ENCODE assay signal across 21 cellular contexts in genomic region chr5:72477176-72477575, GRCh38. TPM values are rescaled to one million over a fixed set of nuclear protein-coding genes. Genes with fewer than 3 reads are reported as not detected.
DNase-seq lines count a peak whose midpoint lies in the region; ATAC-seq and TF ChIP-seq lines count a peak whose summit lies in the region.
"Had no signal": no experiment of that assay in that cellular context is flagged by ENCODE, and none has a peak within 500 bp of the region (broad histone marks: within the 10 kb centered on the region; RNA-seq: fewer than 3 reads in every experiment).

No MANE protein-coding gene starts in this region.

- peak overlapping the region in 1 of 2 experiments; percentile 50; a peak in 1 of 4 replicates for H3K27ac ChIP-seq in SK-N-SH (ENCODE audit: low read depth in 2 of 2, low read length in 1 of 2)
- H3K27ac ChIP-seq in foreskin keratinocyte: no peak overlapping the region
- no peak overlapping the region for H3K27ac ChIP-seq in adrenal gland
- no peak overlapping the region for H3K27ac ChIP-seq in effector memory CD4-positive, alpha-beta T cell (ENCODE audit: insufficient read depth, low read length, poor library complexity, severe bottlenecking)
- H3K27ac ChIP-seq: BLaER1, SJSA1 had no signal

- no peak overlapping the region for H3K4me2 ChIP-seq in SK-N-SH
- H3K4me2 ChIP-seq: BLaER1 had no signal

- no peak overlapping the region for H3K9ac ChIP-seq in SK-N-SH
- H3K9ac ChIP-seq: BLaER1 had no signal

- H3K79me2 ChIP-seq in SK-N-SH (ENCODE audit: insufficient read depth): no peaks in the 10 kb centered on the region

- H4K20me1 ChIP-seq in SK-N-SH (ENCODE audit: insufficient read depth): no peaks in the 10 kb centered on the region
- H4K20me1 ChIP-seq: BLaER1 had no signal

- no peak for TF ChIP-seq POLR2A in adrenal gland (IDR thresholded peaks at IDR 0.05)

- no peaks in the 10 kb centered on the region for H3F3A ChIP-seq in SK-N-SH (replicated peaks; ENCODE audit: insufficient read depth)

- TF ChIP-seq CTCF in SK-N-SH (IDR thresholded peaks at IDR 0.05) (no peak), endothelial cell (IDR thresholded peaks at IDR 0.05; ENCODE audit: unreplicated experiment) (no peak), foreskin keratinocyte (conservative IDR thresholded peaks at IDR 0.05) (no peak), adrenal gland (IDR thresholded peaks at IDR 0.05) (no peak)

- DNase-seq in NCI-H2029 (lab: John Stamatoyannopoulos, UW): peak; percentile 16
- DNase-seq in SK-N-SH: no peak
- DNase-seq in endothelial cell (ENCODE audit: low spot score): no peak
- no peak for DNase-seq in foreskin keratinocyte
- DNase-seq in GDM1 (lab: John Stamatoyannopoulos, UW): no peak
- no peak for DNase-seq in adrenal gland
- no peak for DNase-seq in effector memory CD4-positive, alpha-beta T cell
- DNase-seq: ACHN; CD4-positive, alpha-beta T cell; COR-L47; DMS79 treated with DMSO at 0.1 percent for 48 hours; Kasumi-1; NCI-H1694; NCI-H510A treated with DMSO at 0.1 percent for 48 hours; NCI-H748 treated with DMSO at 0.1 percent for 48 hours; SW 1271 had no signal

- H3K27me3 ChIP-seq in SK-N-SH (ENCODE audit: insufficient read depth) (no peaks in the 10 kb centered on the region), foreskin keratinocyte (no peaks in the 10 kb centered on the region), adrenal gland (no peaks in the 10 kb centered on the region)
- H3K27me3 ChIP-seq in effector memory CD4-positive, alpha-beta T cell (replicated peaks; ENCODE audit: control insufficient read depth, insufficient read depth, low read length, poor library complexity, severe bottlenecking): no peaks in the 10 kb centered on the region
- H3K27me3 ChIP-seq: BLaER1, SJSA1 had no signal

- no peaks in the 10 kb centered on the region for H3K9me3 Mint-ChIP-seq in endothelial cell (ENCODE audit: unreplicated experiment)
- H3K9me3 Mint-ChIP-seq: CD4-positive, alpha-beta T cell had no signal

- intact Hi-C loops in adrenal gland (cut with DNase I): no loop called here

- no peaks in the 10 kb centered on the region for H3K9me2 ChIP-seq in SK-N-SH

- H3K4me3 Mint-ChIP-seq in endothelial cell (ENCODE audit: unreplicated experiment): peak overlapping the region; percentile 9
- H3K4me3 Mint-ChIP-seq: CD4-positive, alpha-beta T cell had no signal

- H3K4me3 ChIP-seq in SK-N-SH (ENCODE audit: low read depth in 2 of 2, low read length in 1 of 2) (no peak overlapping the region), adrenal gland (no peak overlapping the region)
- H3K4me3 ChIP-seq in effector memory CD4-positive, alpha-beta T cell (ENCODE audit: insufficient read depth, low read depth, low read length, poor library complexity, severe bottlenecking): no peak overlapping the region
- H3K4me3 ChIP-seq: BLaER1, SJSA1 had no signal

- TF ChIP-seq RAD21 in SK-N-SH (IDR thresholded peaks at IDR 0.05; ENCODE audit: low read length): no peak

- TF ChIP-seq EP300 in SK-N-SH (IDR thresholded peaks at IDR 0.05; ENCODE audit: borderline replicate concordance in 1 of 2, low read depth in 1 of 2, low read length in 1 of 2): no peak

- CTCF ChIA-PET in SK-N-SH (lab: Yijun Ruan, JAX): interaction anchor here (0.8 to 1.0 kb wide), 3 partner anchors 12 to 121 kb away, joined by 3 read pairs; no protein-coding TSS in a partner anchor

- ATAC-seq in foreskin keratinocyte: no peak
- ATAC-seq: Right ventricle myocardium inferior had no signal

- no peak overlapping the region for H2AFZ ChIP-seq in SK-N-SH (ENCODE audit: low read depth)

- POLR2A ChIA-PET in SK-N-SH (lab: Yijun Ruan, JAX): no interaction called here

- H3K36me3 Mint-ChIP-seq in endothelial cell (ENCODE audit: low read depth, unreplicated experiment): peaks cover 25% of the 10 kb centered on the region

- H3K27me3 Mint-ChIP-seq in endothelial cell (ENCODE audit: unreplicated experiment): peaks cover 3% of the 10 kb centered on the region

- peaks cover 4% of the 10 kb centered on the region for H3K4me1 Mint-ChIP-seq in endothelial cell (ENCODE audit: unreplicated experiment)

- no peaks in the 10 kb centered on the region for H3K4me1 ChIP-seq in SK-N-SH (ENCODE audit: control insufficient read depth in 1 of 2, insufficient read depth in 2 of 2, low read depth in 1 of 2, low read length in 1 of 2)
- H3K4me1 ChIP-seq in foreskin keratinocyte: no peaks in the 10 kb centered on the region
- peaks cover 0 to 10% of the 10 kb centered on the region in 2 donors for H3K4me1 ChIP-seq in adrenal gland (replicated peaks in 1 of 2)
- no peaks in the 10 kb centered on the region for H3K4me1 ChIP-seq in effector memory CD4-positive, alpha-beta T cell (ENCODE audit: control insufficient read depth, insufficient read depth, low read length, poor library complexity, severe bottlenecking)

- H3K9me3 ChIP-seq in SK-N-SH (no peaks in the 10 kb centered on the region), adrenal gland (replicated peaks in 1 of 3) (no peaks in the 10 kb centered on the region)
- no peaks in the 10 kb centered on the region for H3K9me3 ChIP-seq in effector memory CD4-positive, alpha-beta T cell (ENCODE audit: control insufficient read depth, low read length)
- H3K9me3 ChIP-seq: BLaER1, SJSA1 had no signal

- no peak overlapping the region for H3K27ac Mint-ChIP-seq in endothelial cell (ENCODE audit: unreplicated experiment)
- H3K27ac Mint-ChIP-seq: CD4-positive, alpha-beta T cell had no signal

- WGBS in SK-N-SH (ENCODE audit: low lambda C conversion rate): 91% methylated on average over 1 of the region's 1 CpG
- WGBS in adrenal gland, 4 donors: 53 to 79% (median 72%) methylated on average over 1 of the region's 1 CpG

- no peaks in the 10 kb centered on the region for H3K36me3 ChIP-seq in SK-N-SH (replicated peaks in 1 of 2; ENCODE audit: control insufficient read depth in 1 of 2, insufficient read depth in 2 of 2, low read length in 1 of 2)
- no peaks in the 10 kb centered on the region for H3K36me3 ChIP-seq in adrenal gland (replicated peaks in 1 of 2)
- no peaks in the 10 kb centered on the region for H3K36me3 ChIP-seq in effector memory CD4-positive, alpha-beta T cell (ENCODE audit: control insufficient read depth, insufficient read depth, low read length)
- H3K36me3 ChIP-seq: BLaER1, SJSA1 had no signal

TF ChIP-seq in SK-N-SH, 30 proteins besides CTCF, POLR2A, EP300 and RAD21 (continues in another document):
- no peak for TF ChIP-seq SMC3 (IDR thresholded peaks at IDR 0.05; ENCODE audit: low read depth, low read length)
- peak; percentile 40; the same call in 1 of the 2 replicates for TF ChIP-seq PBX3 (IDR thresholded peaks at IDR 0.05)
- TF ChIP-seq REST (IDR thresholded peaks at IDR 0.05; ENCODE audit: low read depth, low read length): no peak
- 0 out of 2 replicates have a peak, but pooled peaks have one; percentile 6 for TF ChIP-seq JUND (IDR thresholded peaks at IDR 0.05)
- TF ChIP-seq SIN3A (IDR thresholded peaks at IDR 0.05; ENCODE audit: borderline replicate concordance, low read depth, low read length): no peak
- TF ChIP-seq POLR2AphosphoS5 (IDR thresholded peaks at IDR 0.05; ENCODE audit: low read depth, low read length): no peak
- TF ChIP-seq FOXM1 (IDR thresholded peaks at IDR 0.05; ENCODE audit: low read depth): no peak
- peak; percentile 71 for TF ChIP-seq TCF12 (IDR thresholded peaks at IDR 0.05)
- no peak for TF ChIP-seq CHD2 (IDR thresholded peaks at IDR 0.05; ENCODE audit: low read length, partially characterized antibody)
- TF ChIP-seq NFIC (IDR thresholded peaks at IDR 0.05; ENCODE audit: borderline replicate concordance): peak; percentile 40; the same call in 1 of the 2 replicates
- TF ChIP-seq YY1 (IDR thresholded peaks at IDR 0.05; ENCODE audit: low read depth): no peak

RNA-seq across cellular contexts. Expression of gene ZNF366, which starts 30.0 kb away (rescaled TPM):
- polyA plus RNA-seq in SK-N-SH (2012; rRNA removed): not detected in 2 replicates
- not detected in 2 replicates for polyA plus RNA-seq in SK-N-SH (2012; cell fraction: cytosol; rRNA removed)
- polyA plus RNA-seq in SK-N-SH (2012; cell fraction: nucleus; rRNA removed): not detected in 2 replicates
- total RNA-seq in endothelial cell (ENCODE audit: unreplicated experiment): 23.3 TPM
- total RNA-seq in foreskin keratinocyte: not detected in 2 replicates
- polyA plus RNA-seq in foreskin keratinocyte: not detected in 2 replicates
- total RNA-seq in adrenal gland: 1 to 10 TPM; 2.1 to 5.3 (median 3.9) TPM
- polyA plus RNA-seq in adrenal gland: 1 to 10 TPM in 2 of 3 donors, under 1 TPM in 1; 0.24 to 2.2 (median 1.3) TPM
- total RNA-seq: H4, MCF 10A, SJSA1 had no signal
